ENCODE assay signal across 1 cellular context in the genomic region with DNA sequence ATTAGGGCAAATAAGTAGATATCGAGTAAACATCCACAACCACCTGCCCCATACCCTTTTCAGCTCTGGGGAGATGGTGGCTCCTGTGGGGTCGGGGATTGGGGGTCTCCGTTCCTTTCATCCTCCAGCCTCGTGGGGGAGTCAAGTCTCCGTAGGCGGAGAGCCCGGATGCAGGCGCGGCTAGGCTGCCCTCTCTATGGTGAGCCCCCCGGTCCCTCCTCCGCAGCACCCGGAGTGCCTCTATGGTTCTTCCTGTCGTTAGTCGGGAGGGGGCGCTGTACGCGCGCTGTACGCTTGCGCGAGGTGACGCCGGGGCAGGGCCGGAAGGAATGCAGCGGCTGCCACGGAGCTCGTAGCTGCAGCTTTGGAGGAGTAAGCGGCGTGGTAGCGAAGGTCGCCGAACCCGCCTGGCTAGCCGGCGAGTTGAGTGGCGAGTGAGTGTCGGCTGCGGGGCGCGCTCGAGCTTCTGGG.
TF ChIP-seq lines count a peak whose summit lies in the region.

No MANE protein-coding gene starts in this region.

TF ChIP-seq in HEK293, 187 proteins besides CTCF, POLR2A, EP300 and RAD21 (continued from another document and continues in another):
- TF ChIP-seq, protein P1, sequence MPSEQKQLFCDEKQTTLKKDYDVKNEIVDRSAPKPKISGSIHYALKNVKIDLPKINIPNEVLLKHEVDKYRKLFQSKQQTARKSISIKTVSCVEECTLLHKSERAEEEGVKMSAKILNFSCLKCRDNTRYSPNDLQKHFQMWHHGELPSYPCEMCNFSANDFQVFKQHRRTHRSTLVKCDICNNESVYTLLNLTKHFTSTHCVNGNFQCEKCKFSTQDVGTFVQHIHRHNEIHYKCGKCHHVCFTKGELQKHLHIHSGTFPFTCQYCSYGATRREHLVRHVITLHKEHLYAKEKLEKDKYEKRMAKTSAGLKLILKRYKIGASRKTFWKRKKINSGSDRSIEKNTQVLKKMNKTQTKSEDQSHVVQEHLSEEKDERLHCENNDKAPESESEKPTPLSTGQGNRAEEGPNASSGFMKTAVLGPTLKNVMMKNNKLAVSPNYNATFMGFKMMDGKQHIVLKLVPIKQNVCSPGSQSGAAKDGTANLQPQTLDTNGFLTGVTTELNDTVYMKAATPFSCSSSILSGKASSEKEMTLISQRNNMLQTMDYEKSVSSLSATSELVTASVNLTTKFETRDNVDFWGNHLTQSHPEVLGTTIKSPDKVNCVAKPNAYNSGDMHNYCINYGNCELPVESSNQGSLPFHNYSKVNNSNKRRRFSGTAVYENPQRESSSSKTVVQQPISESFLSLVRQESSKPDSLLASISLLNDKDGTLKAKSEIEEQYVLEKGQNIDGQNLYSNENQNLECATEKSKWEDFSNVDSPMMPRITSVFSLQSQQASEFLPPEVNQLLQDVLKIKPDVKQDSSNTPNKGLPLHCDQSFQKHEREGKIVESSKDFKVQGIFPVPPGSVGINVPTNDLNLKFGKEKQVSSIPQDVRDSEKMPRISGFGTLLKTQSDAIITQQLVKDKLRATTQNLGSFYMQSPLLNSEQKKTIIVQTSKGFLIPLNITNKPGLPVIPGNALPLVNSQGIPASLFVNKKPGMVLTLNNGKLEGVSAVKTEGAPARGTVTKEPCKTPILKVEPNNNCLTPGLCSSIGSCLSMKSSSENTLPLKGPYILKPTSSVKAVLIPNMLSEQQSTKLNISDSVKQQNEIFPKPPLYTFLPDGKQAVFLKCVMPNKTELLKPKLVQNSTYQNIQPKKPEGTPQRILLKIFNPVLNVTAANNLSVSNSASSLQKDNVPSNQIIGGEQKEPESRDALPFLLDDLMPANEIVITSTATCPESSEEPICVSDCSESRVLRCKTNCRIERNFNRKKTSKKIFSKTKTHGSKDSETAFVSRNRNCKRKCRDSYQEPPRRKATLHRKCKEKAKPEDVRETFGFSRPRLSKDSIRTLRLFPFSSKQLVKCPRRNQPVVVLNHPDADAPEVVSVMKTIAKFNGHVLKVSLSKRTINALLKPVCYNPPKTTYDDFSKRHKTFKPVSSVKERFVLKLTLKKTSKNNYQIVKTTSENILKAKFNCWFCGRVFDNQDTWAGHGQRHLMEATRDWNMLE (tag by site-specific recombination; conservative IDR thresholded peaks at IDR 0.05; ENCODE audit: low read depth) = 0 out of 2 replicates have a peak, but pooled peaks have one; percentile 34
- TF ChIP-seq, protein P2, sequence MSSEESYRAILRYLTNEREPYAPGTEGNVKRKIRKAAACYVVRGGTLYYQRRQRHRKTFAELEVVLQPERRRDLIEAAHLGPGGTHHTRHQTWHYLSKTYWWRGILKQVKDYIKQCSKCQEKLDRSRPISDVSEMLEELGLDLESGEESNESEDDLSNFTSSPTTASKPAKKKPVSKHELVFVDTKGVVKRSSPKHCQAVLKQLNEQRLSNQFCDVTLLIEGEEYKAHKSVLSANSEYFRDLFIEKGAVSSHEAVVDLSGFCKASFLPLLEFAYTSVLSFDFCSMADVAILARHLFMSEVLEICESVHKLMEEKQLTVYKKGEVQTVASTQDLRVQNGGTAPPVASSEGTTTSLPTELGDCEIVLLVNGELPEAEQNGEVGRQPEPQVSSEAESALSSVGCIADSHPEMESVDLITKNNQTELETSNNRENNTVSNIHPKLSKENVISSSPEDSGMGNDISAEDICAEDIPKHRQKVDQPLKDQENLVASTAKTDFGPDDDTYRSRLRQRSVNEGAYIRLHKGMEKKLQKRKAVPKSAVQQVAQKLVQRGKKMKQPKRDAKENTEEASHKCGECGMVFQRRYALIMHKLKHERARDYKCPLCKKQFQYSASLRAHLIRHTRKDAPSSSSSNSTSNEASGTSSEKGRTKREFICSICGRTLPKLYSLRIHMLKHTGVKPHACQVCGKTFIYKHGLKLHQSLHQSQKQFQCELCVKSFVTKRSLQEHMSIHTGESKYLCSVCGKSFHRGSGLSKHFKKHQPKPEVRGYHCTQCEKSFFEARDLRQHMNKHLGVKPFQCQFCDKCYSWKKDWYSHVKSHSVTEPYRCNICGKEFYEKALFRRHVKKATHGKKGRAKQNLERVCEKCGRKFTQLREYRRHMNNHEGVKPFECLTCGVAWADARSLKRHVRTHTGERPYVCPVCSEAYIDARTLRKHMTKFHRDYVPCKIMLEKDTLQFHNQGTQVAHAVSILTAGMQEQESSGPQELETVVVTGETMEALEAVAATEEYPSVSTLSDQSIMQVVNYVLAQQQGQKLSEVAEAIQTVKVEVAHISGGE (tag by site-specific recombination; conservative IDR thresholded peaks at IDR 0.05; ENCODE audit: low read depth) = peak; percentile 42
- TF ChIP-seq ZNF169 (tag by site-specific recombination; IDR thresholded peaks at IDR 0.05) = no peak
- TF ChIP-seq, protein P3, sequence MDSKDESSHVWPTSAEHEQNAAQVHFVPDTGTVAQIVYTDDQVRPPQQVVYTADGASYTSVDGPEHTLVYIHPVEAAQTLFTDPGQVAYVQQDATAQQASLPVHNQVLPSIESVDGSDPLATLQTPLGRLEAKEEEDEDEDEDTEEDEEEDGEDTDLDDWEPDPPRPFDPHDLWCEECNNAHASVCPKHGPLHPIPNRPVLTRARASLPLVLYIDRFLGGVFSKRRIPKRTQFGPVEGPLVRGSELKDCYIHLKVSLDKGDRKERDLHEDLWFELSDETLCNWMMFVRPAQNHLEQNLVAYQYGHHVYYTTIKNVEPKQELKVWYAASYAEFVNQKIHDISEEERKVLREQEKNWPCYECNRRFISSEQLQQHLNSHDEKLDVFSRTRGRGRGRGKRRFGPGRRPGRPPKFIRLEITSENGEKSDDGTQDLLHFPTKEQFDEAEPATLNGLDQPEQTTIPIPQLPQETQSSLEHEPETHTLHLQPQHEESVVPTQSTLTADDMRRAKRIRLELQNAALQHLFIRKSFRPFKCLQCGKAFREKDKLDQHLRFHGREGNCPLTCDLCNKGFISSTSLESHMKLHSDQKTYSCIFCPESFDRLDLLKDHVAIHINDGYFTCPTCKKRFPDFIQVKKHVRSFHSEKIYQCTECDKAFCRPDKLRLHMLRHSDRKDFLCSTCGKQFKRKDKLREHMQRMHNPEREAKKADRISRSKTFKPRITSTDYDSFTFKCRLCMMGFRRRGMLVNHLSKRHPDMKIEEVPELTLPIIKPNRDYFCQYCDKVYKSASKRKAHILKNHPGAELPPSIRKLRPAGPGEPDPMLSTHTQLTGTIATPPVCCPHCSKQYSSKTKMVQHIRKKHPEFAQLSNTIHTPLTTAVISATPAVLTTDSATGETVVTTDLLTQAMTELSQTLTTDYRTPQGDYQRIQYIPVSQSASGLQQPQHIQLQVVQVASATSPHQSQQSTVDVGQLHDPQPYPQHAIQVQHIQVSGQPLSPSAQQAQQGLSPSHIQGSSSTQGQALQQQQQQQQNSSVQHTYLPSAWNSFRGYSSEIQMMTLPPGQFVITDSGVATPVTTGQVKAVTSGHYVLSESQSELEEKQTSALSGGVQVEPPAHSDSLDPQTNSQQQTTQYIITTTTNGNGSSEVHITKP (tag by site-specific recombination; IDR thresholded peaks at IDR 0.05) = no peak
- TF ChIP-seq, protein P4, sequence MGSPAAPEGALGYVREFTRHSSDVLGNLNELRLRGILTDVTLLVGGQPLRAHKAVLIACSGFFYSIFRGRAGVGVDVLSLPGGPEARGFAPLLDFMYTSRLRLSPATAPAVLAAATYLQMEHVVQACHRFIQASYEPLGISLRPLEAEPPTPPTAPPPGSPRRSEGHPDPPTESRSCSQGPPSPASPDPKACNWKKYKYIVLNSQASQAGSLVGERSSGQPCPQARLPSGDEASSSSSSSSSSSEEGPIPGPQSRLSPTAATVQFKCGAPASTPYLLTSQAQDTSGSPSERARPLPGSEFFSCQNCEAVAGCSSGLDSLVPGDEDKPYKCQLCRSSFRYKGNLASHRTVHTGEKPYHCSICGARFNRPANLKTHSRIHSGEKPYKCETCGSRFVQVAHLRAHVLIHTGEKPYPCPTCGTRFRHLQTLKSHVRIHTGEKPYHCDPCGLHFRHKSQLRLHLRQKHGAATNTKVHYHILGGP (tag by site-specific recombination; IDR thresholded peaks at IDR 0.05) = no peak
- no peak for TF ChIP-seq ZNF140 (tag by site-specific recombination; IDR thresholded peaks at IDR 0.05)
- no peak for TF ChIP-seq ZBTB1 (tag by site-specific recombination; IDR thresholded peaks at IDR 0.05)
- TF ChIP-seq SCRT2 (tag by site-specific recombination; IDR thresholded peaks at IDR 0.05) = no peak
- TF ChIP-seq, protein P5, sequence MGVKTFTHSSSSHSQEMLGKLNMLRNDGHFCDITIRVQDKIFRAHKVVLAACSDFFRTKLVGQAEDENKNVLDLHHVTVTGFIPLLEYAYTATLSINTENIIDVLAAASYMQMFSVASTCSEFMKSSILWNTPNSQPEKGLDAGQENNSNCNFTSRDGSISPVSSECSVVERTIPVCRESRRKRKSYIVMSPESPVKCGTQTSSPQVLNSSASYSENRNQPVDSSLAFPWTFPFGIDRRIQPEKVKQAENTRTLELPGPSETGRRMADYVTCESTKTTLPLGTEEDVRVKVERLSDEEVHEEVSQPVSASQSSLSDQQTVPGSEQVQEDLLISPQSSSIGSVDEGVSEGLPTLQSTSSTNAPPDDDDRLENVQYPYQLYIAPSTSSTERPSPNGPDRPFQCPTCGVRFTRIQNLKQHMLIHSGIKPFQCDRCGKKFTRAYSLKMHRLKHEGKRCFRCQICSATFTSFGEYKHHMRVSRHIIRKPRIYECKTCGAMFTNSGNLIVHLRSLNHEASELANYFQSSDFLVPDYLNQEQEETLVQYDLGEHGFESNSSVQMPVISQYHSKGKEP (tag by site-specific recombination; IDR thresholded peaks at IDR 0.05) = 0 out of 2 replicates have a peak, but pooled peaks have one; percentile 5
- peak; percentile 40; the same call in 1 of the 2 replicates for TF ChIP-seq SP3 (tag by site-specific recombination; IDR thresholded peaks at IDR 0.05)
- no peak for TF ChIP-seq ZNF175 (tag by site-specific recombination; IDR thresholded peaks at IDR 0.05)
- TF ChIP-seq MEIS1 (CRISPR knock-in tag; IDR thresholded peaks at IDR 0.05; ENCODE audit: borderline replicate concordance) = no peak
- no peak for TF ChIP-seq ZNF23 (tag by site-specific recombination; IDR thresholded peaks at IDR 0.05; ENCODE audit: borderline replicate concordance)
- TF ChIP-seq, protein P6, sequence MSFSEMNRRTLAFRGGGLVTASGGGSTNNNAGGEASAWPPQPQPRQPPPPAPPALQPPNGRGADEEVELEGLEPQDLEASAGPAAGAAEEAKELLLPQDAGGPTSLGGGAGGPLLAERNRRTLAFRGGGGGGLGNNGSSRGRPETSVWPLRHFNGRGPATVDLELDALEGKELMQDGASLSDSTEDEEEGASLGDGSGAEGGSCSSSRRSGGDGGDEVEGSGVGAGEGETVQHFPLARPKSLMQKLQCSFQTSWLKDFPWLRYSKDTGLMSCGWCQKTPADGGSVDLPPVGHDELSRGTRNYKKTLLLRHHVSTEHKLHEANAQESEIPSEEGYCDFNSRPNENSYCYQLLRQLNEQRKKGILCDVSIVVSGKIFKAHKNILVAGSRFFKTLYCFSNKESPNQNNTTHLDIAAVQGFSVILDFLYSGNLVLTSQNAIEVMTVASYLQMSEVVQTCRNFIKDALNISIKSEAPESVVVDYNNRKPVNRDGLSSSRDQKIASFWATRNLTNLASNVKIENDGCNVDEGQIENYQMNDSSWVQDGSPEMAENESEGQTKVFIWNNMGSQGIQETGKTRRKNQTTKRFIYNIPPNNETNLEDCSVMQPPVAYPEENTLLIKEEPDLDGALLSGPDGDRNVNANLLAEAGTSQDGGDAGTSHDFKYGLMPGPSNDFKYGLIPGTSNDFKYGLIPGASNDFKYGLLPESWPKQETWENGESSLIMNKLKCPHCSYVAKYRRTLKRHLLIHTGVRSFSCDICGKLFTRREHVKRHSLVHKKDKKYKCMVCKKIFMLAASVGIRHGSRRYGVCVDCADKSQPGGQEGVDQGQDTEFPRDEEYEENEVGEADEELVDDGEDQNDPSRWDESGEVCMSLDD (tag by site-specific recombination; IDR thresholded peaks at IDR 0.05) = 0 out of 2 replicates have a peak, but pooled peaks have one; percentile 20
- no peak for TF ChIP-seq GLI4 (tag by site-specific recombination; IDR thresholded peaks at IDR 0.05)
- no peak for TF ChIP-seq ZNF830 (tag by site-specific recombination; IDR thresholded peaks at IDR 0.05; ENCODE audit: low read depth)
- no peak for TF ChIP-seq ZNF114 (tag by site-specific recombination; IDR thresholded peaks at IDR 0.05)
- TF ChIP-seq ZNF2 (tag by site-specific recombination; IDR thresholded peaks at IDR 0.05) = 0 out of 2 replicates have a peak, but pooled peaks have one; percentile 23
- TF ChIP-seq ZNF10 (tag by site-specific recombination; IDR thresholded peaks at IDR 0.05) = no peak
- TF ChIP-seq BCL11A (tag by site-specific recombination; IDR thresholded peaks at IDR 0.05; ENCODE audit: low read depth) = no peak
- TF ChIP-seq SP7 (tag by site-specific recombination; IDR thresholded peaks at IDR 0.05) = no peak; the same call in 1 of the 2 replicates
- TF ChIP-seq, protein P7, sequence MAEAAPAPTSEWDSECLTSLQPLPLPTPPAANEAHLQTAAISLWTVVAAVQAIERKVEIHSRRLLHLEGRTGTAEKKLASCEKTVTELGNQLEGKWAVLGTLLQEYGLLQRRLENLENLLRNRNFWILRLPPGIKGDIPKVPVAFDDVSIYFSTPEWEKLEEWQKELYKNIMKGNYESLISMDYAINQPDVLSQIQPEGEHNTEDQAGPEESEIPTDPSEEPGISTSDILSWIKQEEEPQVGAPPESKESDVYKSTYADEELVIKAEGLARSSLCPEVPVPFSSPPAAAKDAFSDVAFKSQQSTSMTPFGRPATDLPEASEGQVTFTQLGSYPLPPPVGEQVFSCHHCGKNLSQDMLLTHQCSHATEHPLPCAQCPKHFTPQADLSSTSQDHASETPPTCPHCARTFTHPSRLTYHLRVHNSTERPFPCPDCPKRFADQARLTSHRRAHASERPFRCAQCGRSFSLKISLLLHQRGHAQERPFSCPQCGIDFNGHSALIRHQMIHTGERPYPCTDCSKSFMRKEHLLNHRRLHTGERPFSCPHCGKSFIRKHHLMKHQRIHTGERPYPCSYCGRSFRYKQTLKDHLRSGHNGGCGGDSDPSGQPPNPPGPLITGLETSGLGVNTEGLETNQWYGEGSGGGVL (tag by site-specific recombination; IDR thresholded peaks at IDR 0.05) = no peak
- TF ChIP-seq ZNF777 (tag by site-specific recombination; IDR thresholded peaks at IDR 0.05; ENCODE audit: borderline replicate concordance) = no peak
- peak; percentile 56 for TF ChIP-seq SP2 (tag by site-specific recombination; IDR thresholded peaks at IDR 0.05)
- TF ChIP-seq ZNF629 (tag by site-specific recombination; IDR thresholded peaks at IDR 0.05) = 0 out of 2 replicates have a peak, but pooled peaks have one; percentile 39
- TF ChIP-seq, protein P8, sequence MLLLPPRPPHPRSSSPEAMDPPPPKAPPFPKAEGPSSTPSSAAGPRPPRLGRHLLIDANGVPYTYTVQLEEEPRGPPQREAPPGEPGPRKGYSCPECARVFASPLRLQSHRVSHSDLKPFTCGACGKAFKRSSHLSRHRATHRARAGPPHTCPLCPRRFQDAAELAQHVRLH (tag by site-specific recombination; IDR thresholded peaks at IDR 0.05) = peak; percentile 41; the same call in 1 of the 2 replicates
- TF ChIP-seq ZIC2 (tag by site-specific recombination; IDR thresholded peaks at IDR 0.05) = peak; percentile 35; the same call in 1 of the 2 replicates
